ENCODE assay signal across 8 cellular contexts in the genomic region with DNA sequence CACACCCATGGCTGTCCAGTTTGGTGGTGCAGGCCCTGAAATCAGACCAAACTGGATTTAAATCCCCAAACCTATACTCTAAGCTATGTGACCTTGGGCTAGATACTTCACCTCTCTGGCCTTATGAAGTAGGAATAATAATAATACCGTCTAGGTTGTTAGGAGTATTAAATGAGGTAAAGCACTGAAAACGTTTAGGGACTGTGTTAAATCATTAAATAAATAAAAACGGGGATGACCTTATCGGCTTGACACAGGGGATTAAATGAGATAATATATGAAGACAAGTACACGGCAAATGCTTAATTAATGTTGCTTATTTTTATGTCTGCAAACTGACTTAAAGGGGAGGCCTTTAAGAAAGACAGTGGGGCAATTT. TPM values are rescaled to one million over a fixed set of nuclear protein-coding genes. Genes with fewer than 3 reads are reported as not detected.
DNase-seq lines count a peak whose midpoint lies in the region; TF ChIP-seq lines count a peak whose summit lies in the region.

No MANE protein-coding gene starts in this region.

- H3K36me3 ChIP-seq in OCI-LY3 (replicated peaks; ENCODE audit: low read depth, low read length) (peaks cover 27% of the 10 kb centered on the region), endodermal cell (ENCODE audit: control insufficient read depth, insufficient read depth, low read length) (no peaks in the 10 kb centered on the region), neuronal stem cell (replicated peaks in 1 of 2; ENCODE audit: control insufficient read depth in 2 of 2, insufficient read depth in 2 of 2, low read length in 2 of 2) (peaks cover 0 to 2% of the 10 kb centered on the region in 2 donors)

- H3K27ac ChIP-seq in C4-2B: peak overlapping the region; percentile 77
- H3K27ac ChIP-seq in OCI-LY3 (ENCODE audit: low read length): peak overlapping the region; percentile 92
- no peak overlapping the region for H3K27ac ChIP-seq in endodermal cell (ENCODE audit: low read depth, low read length)
- H3K27ac ChIP-seq in neuronal stem cell (replicated peaks; ENCODE audit: low read length): no peak overlapping the region

- no peak overlapping the region for H3K4ac ChIP-seq in neuronal stem cell (ENCODE audit: low read length)

- H3K4me2 ChIP-seq in OCI-LY3 (ENCODE audit: low read length): peak overlapping the region; percentile 80
- peak overlapping the region; percentile 88 for H3K4me2 ChIP-seq in neuronal stem cell (ENCODE audit: insufficient read depth, low read length, poor library complexity, severe bottlenecking)

- peak overlapping the region; percentile 99 for H3K4me3 Mint-ChIP-seq in endodermal cell

- no peaks in the 10 kb centered on the region for H3K36me3 Mint-ChIP-seq in endodermal cell (ENCODE audit: low read depth)

- no peak overlapping the region for H4K91ac ChIP-seq in neuronal stem cell (ENCODE audit: low read depth, low read length, poor library complexity)

- H3K79me1 ChIP-seq in neuronal stem cell (ENCODE audit: low read depth, low read length): peaks cover 1% of the 10 kb centered on the region

- H2BK12ac ChIP-seq in neuronal stem cell (ENCODE audit: low read length): no peak overlapping the region

- H2AFZ ChIP-seq in OCI-LY3 (ENCODE audit: low read depth, low read length) (peak overlapping the region; percentile 83), neuronal stem cell (ENCODE audit: low read length) (peak overlapping the region; percentile 92)

- no peak overlapping the region for H2AK5ac ChIP-seq in neuronal stem cell (ENCODE audit: low read depth, low read length)

- no peak overlapping the region for H3K18ac ChIP-seq in neuronal stem cell (ENCODE audit: low read length)

- peak overlapping the region; percentile 80 for H3K27ac Mint-ChIP-seq in endodermal cell

- peaks cover 19% of the 10 kb centered on the region for H3K27me3 Mint-ChIP-seq in endodermal cell (ENCODE audit: insufficient read depth)

- H2BK5ac ChIP-seq in neuronal stem cell (ENCODE audit: low read length): no peak overlapping the region

- H3K4me3 ChIP-seq in OCI-LY3 (ENCODE audit: low read length) (peak overlapping the region; percentile 84), endodermal cell (ENCODE audit: low read length) (peak overlapping the region; percentile 93), neuronal stem cell (ENCODE audit: low read length in 2 of 2) (peak overlapping the region; percentile 90 to 93)

- H3K4me1 ChIP-seq in OCI-LY3 (ENCODE audit: low read length): peaks cover 41% of the 10 kb centered on the region
- peaks cover 9% of the 10 kb centered on the region for H3K4me1 ChIP-seq in endodermal cell (ENCODE audit: control insufficient read depth, insufficient read depth, low read length)
- peaks cover 6% of the 10 kb centered on the region in 2 donors for H3K4me1 ChIP-seq in neuronal stem cell (ENCODE audit: control insufficient read depth in 2 of 2, insufficient read depth in 1 of 2, low read depth in 1 of 2, low read length in 2 of 2)

- DNase-seq in endodermal cell (no peak), neuronal stem cell (ENCODE audit: low spot score) (no peak), ureter (ENCODE audit: low spot score) (no peak), cerebellar nuclear complex (lab: John Stamatoyannopoulos, UW) (no peak), pons (ENCODE audit: low spot score) (no peak), kidney glomerular epithelial cell (lab: John Stamatoyannopoulos, UW) (no peak)

- H4K20me1 ChIP-seq in OCI-LY3 (ENCODE audit: insufficient read depth, low read length): no peaks in the 10 kb centered on the region

- H2BK15ac ChIP-seq in neuronal stem cell (ENCODE audit: low read length): no peak overlapping the region

- H3K23ac ChIP-seq in neuronal stem cell (ENCODE audit: low read depth, low read length, poor library complexity): no peak overlapping the region

- peaks cover 58% of the 10 kb centered on the region for H3K79me2 ChIP-seq in OCI-LY3 (ENCODE audit: low read length)

- H3K9ac ChIP-seq in OCI-LY3 (ENCODE audit: low read length): peak overlapping the region; percentile 78
- H3K9ac ChIP-seq in endodermal cell (ENCODE audit: extremely low read depth, low read length, poor library complexity, severe bottlenecking): peak overlapping the region; percentile 69
- H3K9ac ChIP-seq in neuronal stem cell (ENCODE audit: low read depth, low read length, poor library complexity): no peak overlapping the region

- no peak overlapping the region for H4K8ac ChIP-seq in neuronal stem cell (ENCODE audit: low read depth, low read length)

- peaks cover 52% of the 10 kb centered on the region for H3K4me1 Mint-ChIP-seq in endodermal cell

- H2BK120ac ChIP-seq in neuronal stem cell (ENCODE audit: low read depth, low read length): no peak overlapping the region

- no peaks in the 10 kb centered on the region for H3K9me3 ChIP-seq in OCI-LY3 (ENCODE audit: insufficient read depth, low read length)
- no peaks in the 10 kb centered on the region for H3K9me3 ChIP-seq in endodermal cell (ENCODE audit: control insufficient read depth, low read length)
- H3K9me3 ChIP-seq in neuronal stem cell (replicated peaks in 1 of 2; ENCODE audit: control insufficient read depth in 2 of 2, insufficient read depth in 1 of 2, low read depth in 1 of 2, low read length in 2 of 2): no peaks in the 10 kb centered on the region

- peaks cover 1% of the 10 kb centered on the region for H3K9me3 Mint-ChIP-seq in endodermal cell

- no peaks in the 10 kb centered on the region for H3K27me3 ChIP-seq in OCI-LY3 (ENCODE audit: low read depth, low read length)
- H3K27me3 ChIP-seq in endodermal cell (ENCODE audit: control insufficient read depth, insufficient read depth, low read length, poor library complexity, severe bottlenecking): peaks cover 19% of the 10 kb centered on the region
- H3K27me3 ChIP-seq in neuronal stem cell (ENCODE audit: control insufficient read depth in 3 of 3, insufficient read depth in 3 of 3, low read depth in 1 of 3, low read length in 3 of 3): no peaks in the 10 kb centered on the region

- H3K14ac ChIP-seq in neuronal stem cell (ENCODE audit: low read length): no peak overlapping the region

- TF ChIP-seq CTCF in C4-2B (conservative IDR thresholded peaks at IDR 0.05) (no peak), OCI-LY3 (IDR thresholded peaks at IDR 0.05; ENCODE audit: low read depth, low read length) (no peak), endodermal cell (conservative IDR thresholded peaks at IDR 0.05) (no peak)

- 73 to 87% methylated on average over 4 to 5 of the region's 5 CpGs for whole genome bisulfite sequencing in endodermal cell (ENCODE audit: insufficient coverage in 1 of 2, insufficient read length in 1 of 2), 2 experiments
- WGBS in neuronal stem cell (ENCODE audit: extremely low coverage in 2 of 2, insufficient read length in 2 of 2, insufficient replicate concordance in 1 of 2), 2 donors: no CpG with 5 or more reads among the region's 5 CpGs

RNA-seq across cellular contexts. Expression of a gene that starts 0.7 kb away (rescaled TPM):
- 10 to 100 TPM; 29.2 to 33.1 TPM for total RNA-seq in endodermal cell
- polyA plus RNA-seq in endodermal cell (2013, experiment 1 of 2): 22.3 TPM
- 21.1 TPM for polyA plus RNA-seq in endodermal cell (2013, experiment 2 of 2)
- polyA plus RNA-seq in neuronal stem cell (2013, experiment 1 of 2): 17.2 TPM
- 17.4 TPM for polyA plus RNA-seq in neuronal stem cell (2013, experiment 2 of 2)
- 53.3 TPM for total RNA-seq in ureter

RNA-seq across cellular contexts. Expression of a gene that starts 5.4 kb away (rescaled TPM):
- total RNA-seq in endodermal cell: 10 to 100 TPM; 43.6 to 43.9 TPM
- 46.7 TPM for polyA plus RNA-seq in endodermal cell (2013, experiment 1 of 2)
- polyA plus RNA-seq in endodermal cell (2013, experiment 2 of 2): 44.1 TPM
- 35.5 TPM for polyA plus RNA-seq in neuronal stem cell (2013, experiment 1 of 2)
- 35.4 TPM for polyA plus RNA-seq in neuronal stem cell (2013, experiment 2 of 2)
- 57.1 TPM for total RNA-seq in ureter

RNA-seq across cellular contexts. Expression of a gene that starts 55.8 kb away (rescaled TPM):
- 100 to 1,000 TPM; 129 to 142 TPM for total RNA-seq in endodermal cell
- polyA plus RNA-seq in endodermal cell (2013, experiment 1 of 2): 57.0 TPM
- 41.6 TPM for polyA plus RNA-seq in endodermal cell (2013, experiment 2 of 2)
- polyA plus RNA-seq in neuronal stem cell (2013, experiment 1 of 2): 24.3 TPM
- polyA plus RNA-seq in neuronal stem cell (2013, experiment 2 of 2): 22.1 TPM
- 79.4 TPM for total RNA-seq in ureter

Comparison
In these comparisons a context has a peak if more than half of its experiments do, and no peak if none do; other contexts are left out.
1. H3K27ac ChIP-seq: peak in C4-2B (single experiment) and OCI-LY3 (single experiment); none in endodermal cell (single experiment) and neuronal stem cell (single experiment).
2. Peak in every context shown above with its lines, with median percentiles within 50 percentile points of each other: H3K4me3 ChIP-seq.